In genomic region chr10:22476601-22477364, GRCh38 we compare ENCODE assay signal across 10 cellular contexts.
A peak's percentile ranks its signal among the peaks of the same experiment; 100 is the strongest.
DNase-seq lines count a peak whose midpoint lies in the region; ATAC-seq, FAIRE-seq and TF ChIP-seq lines count a peak whose summit lies in the region.
"Had no signal": no experiment of that assay in that cellular context is flagged by ENCODE, and none has a peak within 500 bp of the region (broad histone marks: within the 10 kb centered on the region; RNA-seq: fewer than 3 reads in every experiment).

No MANE protein-coding gene starts in this region.

- no peaks in the 10 kb centered on the region for H3K9me3 ChIP-seq in ES-I3 (ENCODE audit: control insufficient read depth, insufficient read depth, low read length)
- no peaks in the 10 kb centered on the region for H3K9me3 ChIP-seq in right cardiac atrium (ENCODE audit: control insufficient read depth, low read length)
- no peaks in the 10 kb centered on the region for H3K9me3 ChIP-seq in thyroid gland

- H3K4me3 ChIP-seq in right cardiac atrium (ENCODE audit: low read length): peak overlapping the region; percentile 47
- peak overlapping the region; percentile 45 for H3K4me3 ChIP-seq in rectal smooth muscle tissue (ENCODE audit: low read length)
- H3K4me3 ChIP-seq in thyroid gland (replicated peaks in 1 of 3): no peak overlapping the region

- H3K36me3 Mint-ChIP-seq in WTC11: no peaks in the 10 kb centered on the region

- H3K27me3 ChIP-seq in right cardiac atrium (ENCODE audit: control insufficient read depth, insufficient read depth): peaks cover 2% of the 10 kb centered on the region
- H3K27me3 ChIP-seq in rectal smooth muscle tissue (ENCODE audit: control insufficient read depth, insufficient read depth, low read length): no peaks in the 10 kb centered on the region
- H3K27me3 ChIP-seq in thyroid gland: peaks cover 29% of the 10 kb centered on the region

- H3K36me3 ChIP-seq in ES-I3 (ENCODE audit: insufficient read depth, low read length) (no peaks in the 10 kb centered on the region), rectal smooth muscle tissue (ENCODE audit: control insufficient read depth, insufficient read depth, low read length) (no peaks in the 10 kb centered on the region), thyroid gland (no peaks in the 10 kb centered on the region)

- H3K27ac ChIP-seq in right cardiac atrium (ENCODE audit: low read length): no peak overlapping the region
- H3K27ac ChIP-seq in rectal smooth muscle tissue (ENCODE audit: low read depth, low read length): no peak overlapping the region
- H3K27ac ChIP-seq in thyroid gland: no peak overlapping the region

- H3K4me1 ChIP-seq in ES-I3 (ENCODE audit: insufficient read depth, low read length): peaks cover 4% of the 10 kb centered on the region; the same call in 1 of the 2 replicates
- peaks cover 2% of the 10 kb centered on the region for H3K4me1 ChIP-seq in right cardiac atrium (ENCODE audit: control insufficient read depth, insufficient read depth, low read length)
- H3K4me1 ChIP-seq in rectal smooth muscle tissue (ENCODE audit: control insufficient read depth, insufficient read depth, low read length): no peaks in the 10 kb centered on the region
- H3K4me1 ChIP-seq in thyroid gland: peaks cover 9 to 15% of the 10 kb centered on the region in 2 donors

- DNase-seq in WTC11 (ENCODE audit: low spot score) (peak; percentile 41), right cardiac atrium (no peak), GM12891 (ENCODE audit: insufficient read length, low spot score) (no peak), thyroid gland (no peak)

- H3K4me1 Mint-ChIP-seq in WTC11: peaks cover 41% of the 10 kb centered on the region

- WGBS in right cardiac atrium: 30% methylated on average over 57 of the region's 57 CpGs
- WGBS in thyroid gland, 2 donors: 21 to 24% methylated on average over 50 to 57 of the region's 57 CpGs

- CTCF ChIA-PET in WTC11 (lab: Charles Lee): interaction anchor here (0.6 kb wide), 1 partner anchor 1305 kb away, joined by 3 read pairs; no protein-coding TSS in a partner anchor

- no peak overlapping the region for H3K27ac Mint-ChIP-seq in WTC11

- POLR2A ChIA-PET in WTC11 (lab: Charles Lee): no interaction called here

- H3K4me3 Mint-ChIP-seq in WTC11: peak overlapping the region; percentile 73

- FAIRE-seq in GM12891 (lab: Jason Lieb, UNC): no peak
- FAIRE-seq: endometrium, TTC549 had no signal

- peak; percentile 11 for ATAC-seq in WTC11
- ATAC-seq in right cardiac atrium: no peak
- ATAC-seq in HG03342 (IDR thresholded peaks at IDR 0.05; ENCODE audit: unreplicated experiment): no peak
- ATAC-seq in HG03175 (IDR thresholded peaks at IDR 0.05; ENCODE audit: unreplicated experiment): no peak

- H3K27me3 Mint-ChIP-seq in WTC11 (ENCODE audit: low read depth): peaks cover 96% of the 10 kb centered on the region

- no peak for TF ChIP-seq POLR2A in GM12891 (IDR thresholded peaks at IDR 0.05; ENCODE audit: low read depth, low read length)
- no peak for TF ChIP-seq POLR2A in thyroid gland (IDR thresholded peaks at IDR 0.05)

- TF ChIP-seq CTCF in WTC11 (IDR thresholded peaks at IDR 0.05) (no peak), thyroid gland (IDR thresholded peaks at IDR 0.05) (no peak)

- H3K9ac ChIP-seq in ES-I3 (ENCODE audit: low read depth, low read length): peak overlapping the region; percentile 60
- no peak overlapping the region for H3K9ac ChIP-seq in rectal smooth muscle tissue (ENCODE audit: low read length)

- no peaks in the 10 kb centered on the region for H3K9me3 Mint-ChIP-seq in WTC11

- intact Hi-C loops in right cardiac atrium (cut with DNase I): no loop called here
- intact Hi-C loops in thyroid gland (cut with DNase I): no loop called here

TF ChIP-seq in WTC11, 78 proteins besides CTCF, POLR2A, EP300 and RAD21 (continues in another document):
- TF ChIP-seq STAT6 (CRISPR knock-in tag; conservative IDR thresholded peaks at IDR 0.05; ENCODE audit: low read depth) (no peak), ZNF416 (CRISPR knock-in tag; IDR thresholded peaks at IDR 0.05) (no peak), USF2 (CRISPR knock-in tag; IDR thresholded peaks at IDR 0.05) (no peak), HMGXB4 (CRISPR knock-in tag; IDR thresholded peaks at IDR 0.05) (no peak)

TF ChIP-seq in GM12891, 5 proteins besides CTCF, POLR2A, EP300 and RAD21:
- no peak for TF ChIP-seq POLR2AphosphoS5 (IDR thresholded peaks at IDR 0.05; ENCODE audit: low read depth, low read length)
- TF ChIP-seq TAF1 (IDR thresholded peaks at IDR 0.05; ENCODE audit: low read depth, low read length): no peak
- TF ChIP-seq POU2F2 (IDR thresholded peaks at IDR 0.05; ENCODE audit: low read depth, low read length): no peak
- no peak for TF ChIP-seq PAX5 (IDR thresholded peaks at IDR 0.05; ENCODE audit: insufficient read depth, low read length, severe bottlenecking)
- TF ChIP-seq SPI1 (IDR thresholded peaks at IDR 0.05; ENCODE audit: low read depth, low read length): no peak

Comparison
In these comparisons a context has a peak if more than half of its experiments do, and no peak if none do; other contexts are left out.
1. H3K4me3 ChIP-seq: peak in right cardiac atrium (single experiment) and rectal smooth muscle tissue (single experiment); none in thyroid gland (0 of 3).